Comparison of ENCODE assay signal across 19 cellular contexts in genomic region chr1:94215955-94216354, GRCh38. TPM values are rescaled to one million over a fixed set of nuclear protein-coding genes. Genes with fewer than 3 reads are reported as not detected.
DNase-seq lines count a peak whose midpoint lies in the region; ATAC-seq, FAIRE-seq and TF ChIP-seq lines count a peak whose summit lies in the region.
"Had no signal": no experiment of that assay in that cellular context is flagged by ENCODE, and none has a peak within 500 bp of the region (broad histone marks: within the 10 kb centered on the region; RNA-seq: fewer than 3 reads in every experiment).

No MANE protein-coding gene starts in this region.

- H2AK5ac ChIP-seq in IMR-90 (ENCODE audit: low read depth, low read length): no peak overlapping the region

- dilution Hi-C loops in IMR-90 (cut with HindIII; ENCODE audit: low sequenced_read_pairs, unreplicated experiment): no loop called here

- peak overlapping the region; percentile 62 for H3K27ac Mint-ChIP-seq in mesothelial cell of epicardium
- H3K27ac Mint-ChIP-seq: CD4-positive, alpha-beta T cell had no signal

- H2BK5ac ChIP-seq in IMR-90 (ENCODE audit: low read depth, low read length, poor library complexity, severe bottlenecking): no peak overlapping the region

- no peak for FAIRE-seq in A549 (lab: Jason Lieb, UNC)
- FAIRE-seq: HTR-8/SVneo had no signal

- no peak overlapping the region for H2AFZ ChIP-seq in IMR-90 (replicated peaks; ENCODE audit: low read length, poor library complexity)

- TF ChIP-seq EP300 in A549 (IDR thresholded peaks at IDR 0.05): no peak

- TF ChIP-seq RAD21 in A549 (conservative IDR thresholded peaks at IDR 0.05 in 1 of 2, IDR thresholded peaks at IDR 0.05 in 1 of 2) (no peak), IMR-90 (IDR thresholded peaks at IDR 0.05; ENCODE audit: low read length) (no peak)

- POLR2A ChIA-PET in A549 (lab: Yijun Ruan, JAX): no interaction called here
- POLR2A ChIA-PET in IMR-90 (lab: Charles Lee; ENCODE audit: unreplicated experiment): no interaction called here

- H4K8ac ChIP-seq in IMR-90 (ENCODE audit: low read depth in 2 of 2, low read length in 2 of 2): no peak overlapping the region

- no peak overlapping the region for H3K4me3 ChIP-seq in A549
- H3K4me3 ChIP-seq in IMR-90 (ENCODE audit: insufficient read depth, low read depth, low read length): no peak overlapping the region
- H3K4me3 ChIP-seq: HAP-1, SJCRH30 had no signal

- no peak for TF ChIP-seq POLR2A in A549 (IDR thresholded peaks at IDR 0.05; ENCODE audit: low read length)
- TF ChIP-seq POLR2A in IMR-90 (IDR thresholded peaks at IDR 0.05; ENCODE audit: low read depth, low read length): no peak

- H3K23ac ChIP-seq in IMR-90 (ENCODE audit: low read depth, low read length): no peak overlapping the region

- no peak for ATAC-seq in A549
- ATAC-seq in IMR-90 (ENCODE audit: low read depth): no peak
- no peak for ATAC-seq in left colon
- no peak for ATAC-seq in HG03039 (IDR thresholded peaks at IDR 0.05; ENCODE audit: unreplicated experiment)
- no peak for ATAC-seq in GM21360 (IDR thresholded peaks at IDR 0.05; ENCODE audit: unreplicated experiment)

- H3K79me1 ChIP-seq in IMR-90 (ENCODE audit: low read depth in 1 of 2, low read length in 2 of 2): peaks cover 14 to 20% of the 10 kb centered on the region in 2 experiments

- peaks cover 4% of the 10 kb centered on the region; the same call in 1 of the 2 replicates for H3K36me3 ChIP-seq in IMR-90 (ENCODE audit: control insufficient read depth, insufficient read depth, low read length)
- H3K36me3 ChIP-seq: HAP-1 had no signal

- H3K27ac ChIP-seq in A549 (no peak overlapping the region), IMR-90 (ENCODE audit: insufficient read depth, low read length) (no peak overlapping the region)
- H3K27ac ChIP-seq: RWPE1, SJCRH30 had no signal

- BruUV-seq in IMR-90 (replicated peaks; lab: Mats Ljungman, UMichigan): no TSS peak

- peaks cover 30% of the 10 kb centered on the region for H3K36me3 Mint-ChIP-seq in mesothelial cell of epicardium

- no peaks in the 10 kb centered on the region for H3K27me3 Mint-ChIP-seq in mesothelial cell of epicardium (ENCODE audit: low read depth)

- H3K9me1 ChIP-seq in IMR-90 (ENCODE audit: insufficient read depth, low read length): no peaks in the 10 kb centered on the region

- H3K4me1 ChIP-seq in A549 (peaks cover 10% of the 10 kb centered on the region; the same call in 2 of the 3 replicates), IMR-90 (ENCODE audit: control insufficient read depth, insufficient read depth, low read length) (no peaks in the 10 kb centered on the region)
- H3K4me1 ChIP-seq: Caco-2, HAP-1, SJCRH30 had no signal

- H3K56ac ChIP-seq in IMR-90 (ENCODE audit: extremely low read depth, insufficient read depth, low read length): no peak overlapping the region

- no peak overlapping the region for H2AK9ac ChIP-seq in IMR-90 (replicated peaks; ENCODE audit: low read depth, low read length, poor library complexity)

- in situ Hi-C loops in IMR-90 (cut with MboI; ENCODE audit: low sequenced_read_pairs): no loop called here

- H3K9ac ChIP-seq in IMR-90 (ENCODE audit: low read depth, low read length): no peak overlapping the region

- no peaks in the 10 kb centered on the region; the same call in 2 of the 3 replicates for H3K9me3 ChIP-seq in A549
- H3K9me3 ChIP-seq in IMR-90 (ENCODE audit: control insufficient read depth, insufficient read depth, low read length): no peaks in the 10 kb centered on the region
- H3K9me3 ChIP-seq: Caco-2, HAP-1, SJCRH30 had no signal

- H3K27me3 ChIP-seq in IMR-90 (ENCODE audit: control insufficient read depth, insufficient read depth, low read length): no peaks in the 10 kb centered on the region
- H3K27me3 ChIP-seq: SJCRH30 had no signal

- no peak overlapping the region for H3K4me2 ChIP-seq in A549
- no peak overlapping the region for H3K4me2 ChIP-seq in IMR-90 (ENCODE audit: low read depth, low read length)

- no peak overlapping the region for H3K18ac ChIP-seq in IMR-90 (ENCODE audit: low read depth, low read length)

- TF ChIP-seq CTCF in A549 (IDR thresholded peaks at IDR 0.05) (no peak), IMR-90 (conservative IDR thresholded peaks at IDR 0.05; ENCODE audit: low read depth, low read length) (no peak), mesothelial cell of epicardium (IDR thresholded peaks at IDR 0.05; ENCODE audit: unreplicated experiment) (no peak)

- peaks cover 31% of the 10 kb centered on the region for H3K4me1 Mint-ChIP-seq in mesothelial cell of epicardium

- H3K4ac ChIP-seq in IMR-90 (ENCODE audit: low read depth, low read length): no peak overlapping the region

- CTCF ChIA-PET in A549 (lab: Yijun Ruan, JAX): no interaction called here
- CTCF ChIA-PET in IMR-90 (lab: Yijun Ruan, JAX): no interaction called here

- no peak overlapping the region for H2BK15ac ChIP-seq in IMR-90 (ENCODE audit: low read depth, low read length)

- H3K14ac ChIP-seq in IMR-90 (replicated peaks; ENCODE audit: low read depth, low read length): peak overlapping the region; percentile 27; the same call in 1 of the 2 replicates

- H2BK120ac ChIP-seq in IMR-90 (ENCODE audit: low read depth, low read length): no peak overlapping the region

- intact Hi-C loops in IMR-90 (cut with micrococcal nuclease): loop anchor here (5.0 kb wide), 1 partner anchor 34 kb away; no protein-coding TSS in a partner anchor
- intact Hi-C loops in left colon (cut with DNase I, micrococcal nuclease): no loop called here

- no peak overlapping the region for H2BK20ac ChIP-seq in IMR-90 (ENCODE audit: low read depth, low read length)

- H4K5ac ChIP-seq in IMR-90 (ENCODE audit: low read depth, low read length): no peak overlapping the region

- DNase-seq in A549 (ENCODE audit: low read depth in 1 of 2, low spot score in 1 of 2) (no peak), IMR-90 (peak; percentile 24), cerebellar cortex (ENCODE audit: low spot score) (peak; percentile 39), mesothelial cell of epicardium (ENCODE audit: low spot score in 2 of 2, unreplicated experiment in 2 of 2) (no peak), left colon (no peak), cortex of kidney (lab: John Stamatoyannopoulos, UW) (no peak)
- DNase-seq: Caco-2; CD4-positive, alpha-beta T cell; GDM1; NCI-H1105; NCI-H1694; NCI-H510A; NCI-H774; SJCRH30 had no signal

- no peaks in the 10 kb centered on the region for H3K9me3 Mint-ChIP-seq in mesothelial cell of epicardium
- H3K9me3 Mint-ChIP-seq: CD4-positive, alpha-beta T cell had no signal

- no peaks in the 10 kb centered on the region for H4K20me1 ChIP-seq in IMR-90 (ENCODE audit: insufficient read depth, low read length)

- no peak overlapping the region for H4K91ac ChIP-seq in IMR-90 (ENCODE audit: insufficient read depth, low read depth, low read length)

- no peak overlapping the region for H3K4me3 Mint-ChIP-seq in mesothelial cell of epicardium
- H3K4me3 Mint-ChIP-seq: CD4-positive, alpha-beta T cell had no signal

TF ChIP-seq in A549, 52 proteins besides CTCF, POLR2A, EP300 and RAD21:
- TF ChIP-seq HEYL (CRISPR knock-in tag; IDR thresholded peaks at IDR 0.05) (no peak), FOSB (CRISPR knock-in tag; IDR thresholded peaks at IDR 0.05) (no peak), CBX2 (IDR thresholded peaks at IDR 0.05; ENCODE audit: borderline replicate concordance, low read depth) (no peak), MAFK (IDR thresholded peaks at IDR 0.05; ENCODE audit: partially characterized antibody) (peak; percentile 96)

TF ChIP-seq in IMR-90, 13 proteins besides CTCF, POLR2A, EP300 and RAD21:
- TF ChIP-seq MAFK (IDR thresholded peaks at IDR 0.05; ENCODE audit: low read depth, low read length): peak; percentile 99
- no peak for TF ChIP-seq NFE2L2 (IDR thresholded peaks at IDR 0.05; ENCODE audit: low read depth, low read length)

RNA-seq across cellular contexts. Expression of gene ARHGAP29, which starts 21.4 kb away (rescaled TPM):
- polyA plus RNA-seq in A549 (2011; rRNA removed) (22.0 and 29.7 TPM in 2 replicates), A549 (2017; fragmentation: RNase III; extraction: RNeasy Plus Mini Kit Qiagen cat#74134 plus additional on column Dnase treatment) (14.3 to 16.2 TPM (median 15.8 TPM) in 3 replicates), IMR-90 (2012; rRNA removed) (15.9 and 19.1 TPM in 2 replicates)
- polyA plus RNA-seq in A549 (2012; cell fraction: cytosol; rRNA removed): 4.7 and 5.0 TPM in 2 replicates
- 4.3 and 5.9 TPM in 2 replicates for polyA plus RNA-seq in A549 (2012; cell fraction: nucleus; rRNA removed)
- polyA minus RNA-seq in A549 (2011; rRNA and poly(A)+ RNA removed): 15.6 and 16.1 TPM in 2 replicates
- total RNA-seq in IMR-90 (2012; rRNA removed) (30.3 and 45.3 TPM in 2 replicates), mesothelial cell of epicardium (110 to 115 TPM (median 114 TPM) in 3 replicates), left colon (1 to 10 TPM; 3.8 to 6.3 TPM)
- 3.7 and 4.2 TPM in 2 replicates for polyA plus RNA-seq in IMR-90 (2012; cell fraction: cytosol; rRNA removed)
- polyA plus RNA-seq in IMR-90 (2012; cell fraction: nucleus; rRNA removed; ENCODE audit: low replicate concordance): 8.5 and 39.9 TPM in 2 replicates
- total RNA-seq: CD4-positive, alpha-beta T cell had no signal

Comparison
In these comparisons a context has a peak if more than half of its experiments do, and no peak if none do; other contexts are left out.
1. DNase-seq: peak in IMR-90 (single experiment) and cerebellar cortex (single experiment); none in A549 (0 of 2), mesothelial cell of epicardium (0 of 2), left colon (0 of 2) and cortex of kidney (single experiment).